In genomic region chr12:93841671-93842070, GRCh38 we compare ENCODE assay signal across 30 cellular contexts.
"Had no signal": no experiment of that assay in that cellular context is flagged by ENCODE, and none has a peak within 500 bp of the region (broad histone marks: within the 10 kb centered on the region; RNA-seq: fewer than 3 reads in every experiment).

No MANE protein-coding gene starts in this region.

- H3K4me3 Mint-ChIP-seq: activated B cell treated with CpG ODN at 0.5 μM for 24 hours; activated CD4-positive, alpha-beta memory T cell treated with anti-CD3 and anti-CD28 coated beads for 36 hours; activated CD4-positive, alpha-beta T cell treated with anti-CD3 and anti-CD28 coated beads, Interleukin-2, amount 10 ng/mL, durations not matched to agents 24 days and 14 days; activated naive CD8-positive, alpha-beta T cell; activated T-cell treated with anti-CD3 and anti-CD28 coated beads, Interleukin-2, amount 50 U/mL, for 4 hours; activated T-helper 17 cell treated with anti-CD3 and anti-CD28 coated beads, Interleukin-2, amount 50 U/mL, for 72 hours; central memory CD8-positive, alpha-beta T cell; dendritic cell treated with granulocyte-macrophage colony-stimulating factor and Interleukin-4, amounts not matched to agents 40 ng/mL and 50 ng/mL, for 4 days; effector memory CD8-positive, alpha-beta T cell; T-cell; T-helper 1 cell treated with Interleukin-12 subunit alpha and Interleukin-12 subunit beta and Interleukin-4 antibody, amounts not matched to agents 30 μg/mL and 1 μg/mL, for 36 hours had no signal

- H3K36me3 ChIP-seq: brain microvascular endothelial cell, WERI-Rb-1 had no signal

- H3K27me3 Mint-ChIP-seq: activated B cell treated with CpG ODN at 0.5 μM for 24 hours; activated CD4-positive, alpha-beta memory T cell treated with anti-CD3 and anti-CD28 coated beads for 36 hours; activated CD4-positive, alpha-beta T cell treated with anti-CD3 and anti-CD28 coated beads, Interleukin-2, amount 10 ng/mL, durations not matched to agents 24 days and 14 days; activated naive CD8-positive, alpha-beta T cell; activated T-helper 17 cell treated with anti-CD3 and anti-CD28 coated beads, Interleukin-2, amount 50 U/mL, for 72 hours; central memory CD8-positive, alpha-beta T cell; dendritic cell treated with granulocyte-macrophage colony-stimulating factor and Interleukin-4, amounts not matched to agents 40 ng/mL and 50 ng/mL, for 4 days; effector memory CD8-positive, alpha-beta T cell; T-cell had no signal

- H3K27ac ChIP-seq: brain microvascular endothelial cell, coronary artery, dorsolateral prefrontal cortex, esophagus squamous epithelium, WERI-Rb-1 had no signal

- ATAC-seq: activated CD4-positive, CD25-positive, alpha-beta regulatory T cell treated with anti-CD3 and anti-CD28 coated beads, Interleukin-2, amount 50 U/mL, for 24 hours; activated T-cell treated with anti-CD3 and anti-CD28 coated beads, Interleukin-2, amount 50 U/mL, for 4 hours; activated T-helper 17 cell treated with anti-CD3 and anti-CD28 coated beads, Interleukin-2, amount 50 U/mL, for 72 hours; effector memory CD8-positive, alpha-beta T cell; T-cell had no signal

- H3K9me3 ChIP-seq: esophagus squamous epithelium had no signal

- DNase-seq: activated B cell treated with CpG ODN at 0.5 μM for 24 hours; activated CD4-positive, alpha-beta memory T cell treated with anti-CD3 and anti-CD28 coated beads for 36 hours; activated CD4-positive, alpha-beta T cell treated with anti-CD3 and anti-CD28 coated beads, Interleukin-2, amount 10 ng/mL, durations not matched to agents 24 days and 14 days; activated CD8-positive, alpha-beta memory T cell treated with anti-CD3 and anti-CD28 coated beads for 24 hours; activated effector memory CD4-positive, alpha-beta T cell treated with Interleukin-2 at 50 U/mL for 16 hours; activated gamma-delta T cell treated with Interleukin-2 at 50 U/mL for 16 hours; activated naive CD4-positive, alpha-beta T cell treated with anti-CD3 and anti-CD28 coated beads, Interleukin-2, amount 50 U/mL, for 16 hours; activated naive CD4-positive, alpha-beta T cell treated with Interleukin-2 at 50 U/mL for 16 hours; activated T-cell treated with anti-CD3 and anti-CD28 coated beads, Interleukin-2, amount 50 U/mL, for 4 hours; amniotic stem cell; anterior cingulate cortex; brain microvascular endothelial cell; dorsolateral prefrontal cortex; effector CD4-positive, alpha-beta T cell; effector memory CD8-positive, alpha-beta T cell; erythroblast; esophagus squamous epithelium; foreskin fibroblast; head of caudate nucleus; SW 1271; T-cell; T-helper 9 cell; WERI-Rb-1 had no signal

- H3K4me3 ChIP-seq: coronary artery, dorsolateral prefrontal cortex, esophagus squamous epithelium had no signal

- H3K27ac Mint-ChIP-seq: activated B cell treated with CpG ODN at 0.5 μM for 24 hours; activated CD4-positive, alpha-beta memory T cell treated with anti-CD3 and anti-CD28 coated beads for 36 hours; activated CD4-positive, alpha-beta T cell treated with anti-CD3 and anti-CD28 coated beads, Interleukin-2, amount 10 ng/mL, durations not matched to agents 24 days and 14 days; activated naive CD8-positive, alpha-beta T cell; activated T-helper 17 cell treated with anti-CD3 and anti-CD28 coated beads, Interleukin-2, amount 50 U/mL, for 72 hours; dendritic cell treated with granulocyte-macrophage colony-stimulating factor and Interleukin-4, amounts not matched to agents 40 ng/mL and 50 ng/mL, for 4 days; effector memory CD8-positive, alpha-beta T cell; T-cell; T-helper 1 cell treated with Interleukin-12 subunit alpha and Interleukin-12 subunit beta and Interleukin-4 antibody, amounts not matched to agents 30 μg/mL and 1 μg/mL, for 36 hours had no signal

- H3K4me1 ChIP-seq: esophagus squamous epithelium had no signal

- H3K9me3 Mint-ChIP-seq: activated B cell treated with CpG ODN at 0.5 μM for 24 hours; activated CD4-positive, alpha-beta memory T cell treated with anti-CD3 and anti-CD28 coated beads for 36 hours; activated CD4-positive, alpha-beta T cell treated with anti-CD3 and anti-CD28 coated beads, Interleukin-2, amount 10 ng/mL, durations not matched to agents 24 days and 14 days; activated T-cell treated with anti-CD3 and anti-CD28 coated beads, Interleukin-2, amount 50 U/mL, for 4 hours; activated T-helper 17 cell treated with anti-CD3 and anti-CD28 coated beads, Interleukin-2, amount 50 U/mL, for 72 hours; central memory CD8-positive, alpha-beta T cell; dendritic cell treated with granulocyte-macrophage colony-stimulating factor and Interleukin-4, amounts not matched to agents 40 ng/mL and 50 ng/mL, for 4 days; effector memory CD8-positive, alpha-beta T cell; T-cell had no signal

- H3K27me3 ChIP-seq: brain microvascular endothelial cell, dorsolateral prefrontal cortex, esophagus squamous epithelium had no signal
